Comparison of ENCODE assay signal across 25 cellular contexts in the genomic region with DNA sequence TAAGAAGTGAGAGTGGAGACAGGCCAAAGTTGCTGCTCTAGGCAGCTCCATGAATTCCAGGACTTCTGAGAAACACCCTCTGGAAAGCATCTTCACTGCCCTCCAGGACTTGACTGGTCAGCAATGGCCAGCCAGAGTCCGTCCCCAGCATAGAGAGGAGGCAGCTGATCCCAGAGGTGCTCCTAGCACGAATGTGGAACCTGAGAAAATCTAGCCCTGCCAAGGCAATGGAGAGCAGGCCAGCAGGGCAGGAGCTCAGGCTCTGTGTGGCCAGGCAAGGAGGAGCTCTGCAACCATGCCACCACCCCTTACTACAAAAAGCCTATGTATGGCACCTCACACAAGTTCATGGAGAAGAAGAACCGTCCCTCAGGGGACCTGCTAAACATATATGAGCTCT.
"Had no signal": no experiment of that assay in that cellular context is flagged by ENCODE, and none has a peak within 500 bp of the region (broad histone marks: within the 10 kb centered on the region; RNA-seq: fewer than 3 reads in every experiment).

No MANE protein-coding gene starts in this region.

- ATAC-seq: activated CD8-positive, alpha-beta T cell treated with anti-CD3 and anti-CD28 coated beads for 36 hours; activated T-cell treated with anti-CD3 and anti-CD28 coated beads, Interleukin-2, amount 50 U/mL, for 72 hours; activated T-helper 17 cell treated with anti-CD3 and anti-CD28 coated beads, Interleukin-2, amount 50 U/mL, for 72 hours; Panc1 had no signal

- H3K4me3 ChIP-seq: SJSA1 had no signal

- H3K4me1 ChIP-seq: SJSA1 had no signal

- H3K27ac ChIP-seq: brain microvascular endothelial cell, SJSA1 had no signal

- DNase-seq: activated CD4-positive, alpha-beta T cell treated with anti-CD3 and anti-CD28 coated beads, Interleukin-2, amount 10 ng/mL, durations not matched to agents 24 days and 14 days; activated CD4-positive, alpha-beta T cell treated with anti-CD3 and anti-CD28 coated beads, Interleukin-2, amount 50 U/mL, for 4 hours; activated CD8-positive, alpha-beta T cell treated with anti-CD3 and anti-CD28 coated beads for 36 hours; activated effector memory CD4-positive, alpha-beta T cell treated with anti-CD3 and anti-CD28 coated beads, Interleukin-2, amount 50 U/mL, for 16 hours; activated naive CD4-positive, alpha-beta T cell; activated naive CD4-positive, alpha-beta T cell treated with anti-CD3 and anti-CD28 coated beads, Interleukin-2, amount 50 U/mL, for 16 hours; activated naive CD8-positive, alpha-beta T cell treated with anti-CD3 and anti-CD28 coated beads for 36 hours; activated T-cell treated with anti-CD3 and anti-CD28 coated beads, Interleukin-2, amount 50 U/mL, for 1 hour; activated T-cell treated with anti-CD3 and anti-CD28 coated beads, Interleukin-2, amount 50 U/mL, for 72 hours; amniotic stem cell; aorta; brain microvascular endothelial cell; central memory CD4-positive, alpha-beta T cell; Karpas-422; NCI-H1105; NCI-H1417 treated with DMSO at 0.1 percent for 48 hours; NCI-H187 treated with DMSO at 0.1 percent for 48 hours; NCI-H2081; NCI-H524 treated with DMSO at 0.1 percent for 48 hours; SW 1271; T-helper 1 cell; T1000 had no signal

- H3K27me3 ChIP-seq: brain microvascular endothelial cell, SJSA1 had no signal

- H3K36me3 ChIP-seq: brain microvascular endothelial cell, SJSA1 had no signal
